Comparison of ENCODE assay signal across 23 cellular contexts in the genomic region with DNA sequence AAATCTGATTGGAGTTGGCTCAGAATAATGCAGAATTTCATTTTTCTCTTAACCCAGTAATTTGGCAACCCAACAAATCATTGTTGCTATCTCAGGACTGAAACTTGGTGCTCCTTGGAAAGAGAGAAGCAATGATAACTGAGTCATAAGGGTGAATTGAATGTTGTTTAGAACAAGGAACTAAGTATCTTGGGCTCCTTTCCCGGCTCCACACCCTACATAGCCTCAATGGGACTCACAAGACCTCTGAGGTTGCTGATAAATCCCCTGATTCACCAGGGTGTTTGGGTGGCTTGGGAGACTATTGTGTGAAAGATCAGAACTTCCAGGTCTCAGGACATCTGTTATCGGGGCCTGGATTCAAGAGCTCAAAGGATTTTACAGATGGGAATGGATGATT.
"Had no signal": no experiment of that assay in that cellular context is flagged by ENCODE, and none has a peak within 500 bp of the region (broad histone marks: within the 10 kb centered on the region; RNA-seq: fewer than 3 reads in every experiment).

No MANE protein-coding gene starts in this region.

- H3K27me3 ChIP-seq: gastroesophageal sphincter, ovary, stomach, suprapubic skin, tibial nerve, uterus had no signal

- H3K4me3 Mint-ChIP-seq: activated naive CD8-positive, alpha-beta T cell treated with anti-CD3 and anti-CD28 coated beads for 36 hours; memory B cell; natural killer cell treated with Interleukin-12 subunit alpha and Interleukin-12 subunit beta and Interleukin-15 and Interleukin-18, amount 100 ng/mL, for 72 hours had no signal

- H3K36me3 ChIP-seq: cardiac muscle cell, gastroesophageal sphincter, ovary, prostate gland, stomach, suprapubic skin, tibial nerve, uterus had no signal

- H3K9me3 ChIP-seq: gastroesophageal sphincter, ovary, prostate gland, stomach, suprapubic skin, tibial nerve, uterus had no signal

- ATAC-seq: gastroesophageal sphincter; left cardiac atrium; natural killer cell treated with Interleukin-12 subunit alpha and Interleukin-12 subunit beta and Interleukin-15 and Interleukin-18, amount 100 ng/mL, for 72 hours had no signal

- H3K4me3 ChIP-seq: cardiac muscle cell, gastroesophageal sphincter, ovary, prostate gland, stomach, suprapubic skin, tibial nerve, uterus had no signal

- H3K36me3 Mint-ChIP-seq: activated naive CD8-positive, alpha-beta T cell treated with anti-CD3 and anti-CD28 coated beads for 36 hours; memory B cell; natural killer cell treated with Interleukin-12 subunit alpha and Interleukin-12 subunit beta and Interleukin-15 and Interleukin-18, amount 100 ng/mL, for 72 hours had no signal

- H3K27me3 Mint-ChIP-seq: activated naive CD8-positive, alpha-beta T cell treated with anti-CD3 and anti-CD28 coated beads for 36 hours; memory B cell had no signal

- H3K9me3 Mint-ChIP-seq: activated naive CD8-positive, alpha-beta T cell treated with anti-CD3 and anti-CD28 coated beads for 36 hours; memory B cell; natural killer cell treated with Interleukin-12 subunit alpha and Interleukin-12 subunit beta and Interleukin-15 and Interleukin-18, amount 100 ng/mL, for 72 hours had no signal

- H3K27ac ChIP-seq: cardiac muscle cell, gastroesophageal sphincter, ovary, prostate gland, stomach, suprapubic skin, tibial nerve, uterus had no signal

- DNase-seq: activated CD4-positive, alpha-beta T cell treated with anti-CD3 and anti-CD28 coated beads for 4 hours; activated CD4-positive, alpha-beta T cell treated with anti-CD3 and anti-CD28 coated beads, Interleukin-2, amount 50 U/mL, for 48 hours; activated CD4-positive, CD25-positive, alpha-beta regulatory T cell; activated naive CD4-positive, alpha-beta T cell treated with Interleukin-2 at 50 U/mL for 16 hours; activated naive CD8-positive, alpha-beta T cell treated with anti-CD3 and anti-CD28 coated beads for 36 hours; activated T-cell treated with anti-CD3 and anti-CD28 coated beads, Interleukin-2, amount 50 U/mL, for 48 hours; amniotic stem cell; cortex of kidney; erythroblast; head of caudate nucleus; islet precursor cell; left cardiac atrium; ovary; stomach; T-helper 9 cell; uterus had no signal

- H3K4me1 Mint-ChIP-seq: memory B cell had no signal

- H3K4me1 ChIP-seq: gastroesophageal sphincter, prostate gland, tibial nerve, uterus had no signal

- H3K27ac Mint-ChIP-seq: activated naive CD8-positive, alpha-beta T cell treated with anti-CD3 and anti-CD28 coated beads for 36 hours; memory B cell; natural killer cell treated with Interleukin-12 subunit alpha and Interleukin-12 subunit beta and Interleukin-15 and Interleukin-18, amount 100 ng/mL, for 72 hours had no signal
